Comparison of ENCODE assay signal across 8 cellular contexts in the genomic region with DNA sequence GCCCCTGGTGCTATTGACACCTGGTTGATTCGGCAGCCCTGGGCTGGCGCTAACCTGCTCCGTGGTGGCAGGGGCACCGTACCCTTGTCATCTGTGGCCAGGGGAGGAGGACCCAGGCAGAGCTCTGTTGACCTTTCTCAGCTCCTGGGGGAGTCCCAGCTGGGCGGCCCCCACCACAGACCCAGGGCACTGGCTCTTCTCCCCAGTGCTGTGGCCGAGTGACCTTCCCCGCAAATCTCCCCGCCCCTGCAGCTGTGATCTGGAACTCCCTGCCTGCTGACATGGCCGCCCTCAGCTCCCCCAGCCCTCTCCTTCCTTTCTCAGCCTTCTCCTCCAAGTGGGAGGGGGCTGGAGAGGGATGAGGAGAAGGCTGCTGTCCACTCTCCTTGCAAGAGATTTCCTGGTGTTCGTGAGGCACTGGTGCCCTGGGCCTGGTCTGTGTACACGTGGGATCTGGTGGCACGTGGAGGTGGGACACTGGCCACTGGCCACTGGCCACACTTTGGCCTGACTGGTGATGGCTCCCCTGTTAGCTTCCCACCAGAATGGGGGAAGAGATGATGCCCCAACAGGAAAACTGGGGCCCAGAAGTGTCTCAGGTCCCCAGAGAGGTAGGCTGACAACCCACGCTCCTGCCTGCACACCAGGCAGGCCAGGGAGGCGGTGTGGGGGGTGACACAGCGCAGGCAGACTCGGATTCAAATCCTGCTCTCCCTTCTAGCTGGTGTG. TPM values are rescaled to one million over a fixed set of nuclear protein-coding genes. Genes with fewer than 3 reads are reported as not detected.
DNase-seq lines count a peak whose midpoint lies in the region; ATAC-seq lines count a peak whose summit lies in the region.
"Had no signal": no experiment of that assay in that cellular context is flagged by ENCODE, and none has a peak within 500 bp of the region (broad histone marks: within the 10 kb centered on the region; RNA-seq: fewer than 3 reads in every experiment).

No MANE protein-coding gene starts in this region.

- no peaks in the 10 kb centered on the region for H3K27me3 Mint-ChIP-seq in stimulated activated naive B cell treated with anti-CD40 and anti-IgM and Interleukin-4, amounts not matched to agents 10 μg/mL and 1 μg/mL and 100 μg/mL, for 72 hours

- peaks cover 41 to 48% of the 10 kb centered on the region in 2 donors for H3K36me3 Mint-ChIP-seq in stimulated activated naive B cell treated with anti-CD40 and anti-IgM and Interleukin-4, amounts not matched to agents 10 μg/mL and 1 μg/mL and 100 μg/mL, for 72 hours

- H3K9me3 Mint-ChIP-seq in stimulated activated naive B cell treated with anti-CD40 and anti-IgM and Interleukin-4, amounts not matched to agents 10 μg/mL and 1 μg/mL and 100 μg/mL, for 72 hours, result no peaks in the 10 kb centered on the region

- peaks cover 83 to 100% of the 10 kb centered on the region in 2 donors for H3K4me1 Mint-ChIP-seq in stimulated activated naive B cell treated with anti-CD40 and anti-IgM and Interleukin-4, amounts not matched to agents 10 μg/mL and 1 μg/mL and 100 μg/mL, for 72 hours

- peak overlapping the region; percentile 81 to 99 for H3K4me3 Mint-ChIP-seq in stimulated activated naive B cell treated with anti-CD40 and anti-IgM and Interleukin-4, amounts not matched to agents 10 μg/mL and 1 μg/mL and 100 μg/mL, for 72 hours

- peak; percentile 65 for DNase-seq in activated CD8-positive, alpha-beta memory T cell treated with anti-CD3 and anti-CD28 coated beads, Interleukin-2, amount 50 U/mL, for 4 hours
- DNase-seq in left ventricle myocardium superior, result peak; percentile 70
- peak; percentile 89 for DNase-seq in stimulated activated naive B cell treated with anti-CD40 and anti-IgM and Interleukin-4, amounts not matched to agents 10 μg/mL and 1 μg/mL and 100 μg/mL, for 72 hours
- no peak for DNase-seq in NOMO-1 (lab: John Stamatoyannopoulos, UW; ENCODE audit: unreplicated experiment in 2 of 2)
- no peak for DNase-seq in AG08396 (ENCODE audit: low spot score)

- ATAC-seq in HG02981 (IDR thresholded peaks at IDR 0.05; ENCODE audit: unreplicated experiment) (peak; percentile 7), left ventricle myocardium superior (peak; percentile 22), HG03520 (IDR thresholded peaks at IDR 0.05; ENCODE audit: unreplicated experiment) (no peak)
- peak; percentile 56 to 66 for ATAC-seq in stimulated activated naive B cell treated with anti-CD40 and anti-IgM and Interleukin-4, amounts not matched to agents 10 μg/mL and 1 μg/mL and 100 μg/mL, for 72 hours (replicated peaks)

- H3K27ac Mint-ChIP-seq in stimulated activated naive B cell treated with anti-CD40 and anti-IgM and Interleukin-4, amounts not matched to agents 10 μg/mL and 1 μg/mL and 100 μg/mL, for 72 hours, result peak overlapping the region; percentile 97

- intact Hi-C loops in left ventricle myocardium superior (cut with micrococcal nuclease), result no loop called here

RNA-seq across cellular contexts. Expression of a gene that starts 8.2 kb away (rescaled TPM):
- total RNA-seq in left ventricle myocardium superior, result 14.0 TPM
- total RNA-seq: SJSA1 had no signal

RNA-seq across cellular contexts. Expression of a gene that starts 32.0 kb away (rescaled TPM):
- total RNA-seq in left ventricle myocardium superior, result not detected
- total RNA-seq: SJSA1 had no signal

Comparison
In these comparisons a context has a peak if more than half of its experiments do, and no peak if none do; other contexts are left out.
1. DNase-seq: peak in activated CD8-positive, alpha-beta memory T cell treated with anti-CD3 and anti-CD28 coated beads, Interleukin-2, amount 50 U/mL, for 4 hours (single experiment), left ventricle myocardium superior (single experiment) and stimulated activated naive B cell treated with anti-CD40 and anti-IgM and Interleukin-4, amounts not matched to agents 10 μg/mL and 1 μg/mL and 100 μg/mL, for 72 hours (single experiment); none in NOMO-1 (0 of 2) and AG08396 (single experiment).